Comparison of ENCODE assay signal across 8 cellular contexts in genomic region chr12:130747867-130748740, GRCh38. TPM values are rescaled to one million over a fixed set of nuclear protein-coding genes. Genes with fewer than 3 reads are reported as not detected.
DNase-seq lines count a peak whose midpoint lies in the region; ATAC-seq and TF ChIP-seq lines count a peak whose summit lies in the region.

No MANE protein-coding gene starts in this region.

- H3K4me1 ChIP-seq in left lung: no peaks in the 10 kb centered on the region

- peak; percentile 86 for TF ChIP-seq CTCF in AG10803 (conservative IDR thresholded peaks at IDR 0.05; ENCODE audit: low read length)
- peak; percentile 77 to 78 for TF ChIP-seq CTCF in left lung (IDR thresholded peaks at IDR 0.05)

- peak; percentile 61 for DNase-seq in AG10803 (ENCODE audit: low read depth)
- peak; percentile 22 for DNase-seq in NCI-H226
- DNase-seq in activated CD4-positive, CD25-positive, alpha-beta regulatory T cell treated with anti-CD3 and anti-CD28 coated beads, Interleukin-2, amount 50 U/mL, for 72 hours: peak; percentile 71
- DNase-seq in cerebellar cortex (ENCODE audit: low spot score): peak; percentile 77
- DNase-seq in left lung: peak in 1 of 2 donors; percentile 75
- peak; percentile 33 to 72 (median 55) for DNase-seq in stimulated activated CD4-positive, alpha-beta T cell treated with anti-CD3 and anti-CD28 coated beads, TNF-alpha, amount 100 ng/mL, for 24 hours (ENCODE audit: low read depth in 3 of 3)

- H3K27me3 ChIP-seq in left lung: peaks cover 0 to 31% of the 10 kb centered on the region in 2 donors

- no peak overlapping the region for H3K4me3 ChIP-seq in AG10803 (ENCODE audit: low read length)
- no peak overlapping the region for H3K4me3 ChIP-seq in left lung

- no peaks in the 10 kb centered on the region for H3K36me3 ChIP-seq in left lung

- intact Hi-C loops in left lung (cut with DNase I): no loop called here

- peak; percentile 72 for ATAC-seq in GM18873 (IDR thresholded peaks at IDR 0.05; ENCODE audit: low FRiP score, unreplicated experiment)
- peak; percentile 95 for ATAC-seq in HG03139 (IDR thresholded peaks at IDR 0.05; ENCODE audit: unreplicated experiment)
- ATAC-seq in left lung: peak; percentile 98

- no peak overlapping the region for H3K27ac ChIP-seq in left lung

- no peaks in the 10 kb centered on the region for H3K9me3 ChIP-seq in left lung

RNA-seq across cellular contexts. Expression of gene RIMBP2, which starts 32.0 kb away (rescaled TPM):
- total RNA-seq in left lung: under 1 TPM; 0.42 to 0.58 TPM
